9 cellular contexts compared by ENCODE assay signal in genomic region chr7:111987115-111987826, GRCh38.
A peak's percentile ranks its signal among the peaks of the same experiment; 100 is the strongest.
DNase-seq lines count a peak whose midpoint lies in the region; ATAC-seq, FAIRE-seq and TF ChIP-seq lines count a peak whose summit lies in the region.
"Had no signal": no experiment of that assay in that cellular context is flagged by ENCODE, and none has a peak within 500 bp of the region (broad histone marks: within the 10 kb centered on the region; RNA-seq: fewer than 3 reads in every experiment).

No MANE protein-coding gene starts in this region.

- H3K9ac ChIP-seq in adipocyte (ENCODE audit: low read length) = peak overlapping the region; percentile 18

- in situ Hi-C loops in KBM-7 (cut with MboI; ENCODE audit: low pct_unique_long_range_greater_than_20kb, low sequenced_read_pairs) = no loop called here

- intact Hi-C loops in left ventricle myocardium superior (cut with micrococcal nuclease) = no loop called here

- peak overlapping the region in 1 of 2 donors; percentile 34 for H3K27ac ChIP-seq in thoracic aorta

- H3K27me3 ChIP-seq in adipocyte (replicated peaks; ENCODE audit: control insufficient read depth, insufficient read depth, low read length) (no peaks in the 10 kb centered on the region), thoracic aorta (replicated peaks; ENCODE audit: insufficient read depth) (no peaks in the 10 kb centered on the region), BE2C (no peaks in the 10 kb centered on the region)

- ATAC-seq in left ventricle myocardium superior (peak; percentile 66), thoracic aorta (ENCODE audit: insufficient number of reproducible peaks, low FRiP score, low read depth) (no peak), HG03196 (IDR thresholded peaks at IDR 0.05; ENCODE audit: unreplicated experiment) (no peak)

- H3K36me3 ChIP-seq in adipocyte (ENCODE audit: control insufficient read depth, insufficient read depth, low read length, severe bottlenecking) (no peaks in the 10 kb centered on the region), thoracic aorta (no peaks in the 10 kb centered on the region), BE2C (no peaks in the 10 kb centered on the region)

- H3K9me3 ChIP-seq in adipocyte (ENCODE audit: control insufficient read depth, low read length) (no peaks in the 10 kb centered on the region), thoracic aorta (no peaks in the 10 kb centered on the region), BE2C (no peaks in the 10 kb centered on the region)

- TF ChIP-seq CTCF in thoracic aorta (IDR thresholded peaks at IDR 0.05) = no peak
- TF ChIP-seq CTCF in BE2C (IDR thresholded peaks at IDR 0.05; ENCODE audit: low read depth, low read length) = no peak

- H3K4me1 ChIP-seq in adipocyte (ENCODE audit: control insufficient read depth, insufficient read depth, low read length) = peaks cover 14% of the 10 kb centered on the region
- peaks cover 0 to 13% of the 10 kb centered on the region in 2 donors for H3K4me1 ChIP-seq in thoracic aorta (ENCODE audit: control insufficient read depth in 1 of 2, low read depth in 2 of 2)
- no peaks in the 10 kb centered on the region for H3K4me1 ChIP-seq in BE2C

- H3K4me3 ChIP-seq in adipocyte (ENCODE audit: low read length) (no peak overlapping the region), thoracic aorta (peak overlapping the region; percentile 36), BE2C (ENCODE audit: low read depth, low read length) (no peak overlapping the region)

- DNase-seq in KBM-7 = peak; percentile 80
- DNase-seq in adipocyte (ENCODE audit: low read depth) = peak; percentile 68
- DNase-seq in left ventricle myocardium superior = no peak
- no peak for DNase-seq in thoracic aorta (ENCODE audit: low spot score)
- no peak for DNase-seq in BE2C
- DNase-seq in GM19239 (ENCODE audit: insufficient read length, low spot score) = no peak
- DNase-seq in activated CD8-positive, alpha-beta memory T cell treated with anti-CD3 and anti-CD28 coated beads for 24 hours = no peak
- DNase-seq: MM.1S had no signal

- FAIRE-seq in GM19239 (lab: Jason Lieb, UNC) = no peak

Comparison
In these comparisons a context has a peak if more than half of its experiments do, and no peak if none do; other contexts are left out.
1. DNase-seq: peak in KBM-7 (single experiment) and adipocyte (single experiment); none in left ventricle myocardium superior (single experiment), thoracic aorta (single experiment), BE2C (single experiment), GM19239 (single experiment) and activated CD8-positive, alpha-beta memory T cell treated with anti-CD3 and anti-CD28 coated beads for 24 hours (single experiment).